Comparison of ENCODE assay signal across 9 cellular contexts in genomic region chr2:101704816-101705565, GRCh38. TPM values are rescaled to one million over a fixed set of nuclear protein-coding genes. Genes with fewer than 3 reads are reported as not detected.
DNase-seq lines count a peak whose midpoint lies in the region; ATAC-seq and TF ChIP-seq lines count a peak whose summit lies in the region.
"Had no signal": no experiment of that assay in that cellular context is flagged by ENCODE, and none has a peak within 500 bp of the region (broad histone marks: within the 10 kb centered on the region; RNA-seq: fewer than 3 reads in every experiment).

No MANE protein-coding gene starts in this region.

- 66 to 71% (median 67%) methylated on average over 3 of the region's 3 CpGs for WGBS in adrenal gland, 4 donors

- H3K9me3 Mint-ChIP-seq in activated T-cell treated with anti-CD3 and anti-CD28 coated beads, Interleukin-2, amount 50 U/mL, for 4 hours: no peaks in the 10 kb centered on the region
- H3K9me3 Mint-ChIP-seq in activated CD8-positive, alpha-beta T cell treated with anti-CD3 and anti-CD28 coated beads for 36 hours: no peaks in the 10 kb centered on the region
- H3K9me3 Mint-ChIP-seq in glutamatergic neuron (ENCODE audit: unreplicated experiment): peaks cover 13% of the 10 kb centered on the region
- peaks cover 5 to 9% of the 10 kb centered on the region in 2 donors for H3K9me3 Mint-ChIP-seq in stimulated activated naive CD8-positive, alpha-beta T cell treated with anti-CD3 and anti-CD28 coated beads, Interleukin-15, amount 100 ng/mL, for 72 hours

- intact Hi-C loops in activated CD8-positive, alpha-beta T cell treated with anti-CD3 and anti-CD28 coated beads for 36 hours (cut with micrococcal nuclease): loop anchor here (5.0 kb wide), 3 partner anchors 37 to 122 kb away; no protein-coding TSS in a partner anchor
- intact Hi-C loops in adrenal gland (cut with DNase I): no loop called here

- CTCF ChIA-PET in activated CD8-positive, alpha-beta T cell treated with anti-CD3 and anti-CD28 coated beads for 36 hours (lab: Charles Lee): interaction anchor here (0.5 to 1.9 kb wide), 8 partner anchors 13 to 363 kb away, joined by 3 to 5 read pairs (median 3); no protein-coding TSS in a partner anchor

- peaks cover 6 to 37% of the 10 kb centered on the region in 2 donors for H3K4me1 ChIP-seq in adrenal gland (replicated peaks in 1 of 2)
- H3K4me1 ChIP-seq: BE2C had no signal

- H3K36me3 ChIP-seq in adrenal gland (replicated peaks in 1 of 2): no peaks in the 10 kb centered on the region
- H3K36me3 ChIP-seq: BE2C had no signal

- no peaks in the 10 kb centered on the region for H3K9me3 ChIP-seq in adrenal gland (replicated peaks in 1 of 3)
- H3K9me3 ChIP-seq: BE2C had no signal

- ATAC-seq in activated T-cell treated with anti-CD3 and anti-CD28 coated beads, Interleukin-2, amount 50 U/mL, for 4 hours: peak; percentile 30 to 34
- peak; percentile 18 for ATAC-seq in activated CD8-positive, alpha-beta T cell treated with anti-CD3 and anti-CD28 coated beads for 36 hours
- peak; percentile 19 for ATAC-seq in stimulated activated naive CD8-positive, alpha-beta T cell treated with anti-CD3 and anti-CD28 coated beads, Interleukin-15, amount 100 ng/mL, for 72 hours
- ATAC-seq in GM18868 (IDR thresholded peaks at IDR 0.05; ENCODE audit: unreplicated experiment): no peak
- no peak for ATAC-seq in GM21390 (IDR thresholded peaks at IDR 0.05; ENCODE audit: unreplicated experiment)

- H3K36me3 Mint-ChIP-seq in activated T-cell treated with anti-CD3 and anti-CD28 coated beads, Interleukin-2, amount 50 U/mL, for 4 hours (ENCODE audit: insufficient read depth): peaks cover 19% of the 10 kb centered on the region
- peaks cover 21% of the 10 kb centered on the region for H3K36me3 Mint-ChIP-seq in activated CD8-positive, alpha-beta T cell treated with anti-CD3 and anti-CD28 coated beads for 36 hours (ENCODE audit: low read depth)
- H3K36me3 Mint-ChIP-seq in glutamatergic neuron (ENCODE audit: unreplicated experiment): no peaks in the 10 kb centered on the region

- no peaks in the 10 kb centered on the region for H3K27me3 Mint-ChIP-seq in activated T-cell treated with anti-CD3 and anti-CD28 coated beads, Interleukin-2, amount 50 U/mL, for 4 hours (ENCODE audit: low read depth)
- no peaks in the 10 kb centered on the region for H3K27me3 Mint-ChIP-seq in activated CD8-positive, alpha-beta T cell treated with anti-CD3 and anti-CD28 coated beads for 36 hours
- peaks cover 5% of the 10 kb centered on the region for H3K27me3 Mint-ChIP-seq in glutamatergic neuron (ENCODE audit: unreplicated experiment)
- H3K27me3 Mint-ChIP-seq in stimulated activated naive CD8-positive, alpha-beta T cell treated with anti-CD3 and anti-CD28 coated beads, Interleukin-15, amount 100 ng/mL, for 72 hours: no peaks in the 10 kb centered on the region

- H3K27me3 ChIP-seq in adrenal gland: no peaks in the 10 kb centered on the region
- H3K27me3 ChIP-seq: BE2C had no signal

- H3K4me1 Mint-ChIP-seq in activated T-cell treated with anti-CD3 and anti-CD28 coated beads, Interleukin-2, amount 50 U/mL, for 4 hours (ENCODE audit: low read depth): peaks cover 81% of the 10 kb centered on the region
- H3K4me1 Mint-ChIP-seq in activated CD8-positive, alpha-beta T cell treated with anti-CD3 and anti-CD28 coated beads for 36 hours (ENCODE audit: low read depth): peaks cover 72% of the 10 kb centered on the region
- peaks cover 50% of the 10 kb centered on the region for H3K4me1 Mint-ChIP-seq in glutamatergic neuron (ENCODE audit: low read depth, unreplicated experiment)
- peaks cover 78% of the 10 kb centered on the region for H3K4me1 Mint-ChIP-seq in stimulated activated naive CD8-positive, alpha-beta T cell treated with anti-CD3 and anti-CD28 coated beads, Interleukin-15, amount 100 ng/mL, for 72 hours

- no peak for TF ChIP-seq CTCF in activated CD8-positive, alpha-beta T cell treated with anti-CD3 and anti-CD28 coated beads for 36 hours (IDR thresholded peaks at IDR 0.05)
- TF ChIP-seq CTCF in glutamatergic neuron (IDR thresholded peaks at IDR 0.05; ENCODE audit: partially characterized antibody, unreplicated experiment) (no peak), adrenal gland (IDR thresholded peaks at IDR 0.05) (no peak)

- no peak for DNase-seq in activated T-cell treated with anti-CD3 and anti-CD28 coated beads, Interleukin-2, amount 50 U/mL, for 4 hours
- DNase-seq in activated T-cell treated with anti-CD3 and anti-CD28 coated beads for 4 hours: no peak
- no peak for DNase-seq in activated CD8-positive, alpha-beta T cell treated with anti-CD3 and anti-CD28 coated beads for 36 hours
- no peak for DNase-seq in glutamatergic neuron
- DNase-seq in stimulated activated naive CD8-positive, alpha-beta T cell treated with anti-CD3 and anti-CD28 coated beads, Interleukin-15, amount 100 ng/mL, for 72 hours: no peak
- DNase-seq in adrenal gland: no peak
- DNase-seq: BE2C had no signal

- H3K4me3 ChIP-seq in adrenal gland: no peak overlapping the region

- no peak overlapping the region for H3K4me3 Mint-ChIP-seq in activated T-cell treated with anti-CD3 and anti-CD28 coated beads, Interleukin-2, amount 50 U/mL, for 4 hours
- H3K4me3 Mint-ChIP-seq in activated CD8-positive, alpha-beta T cell treated with anti-CD3 and anti-CD28 coated beads for 36 hours: no peak overlapping the region
- H3K4me3 Mint-ChIP-seq in glutamatergic neuron (ENCODE audit: unreplicated experiment): peak overlapping the region; percentile 67
- H3K4me3 Mint-ChIP-seq in stimulated activated naive CD8-positive, alpha-beta T cell treated with anti-CD3 and anti-CD28 coated beads, Interleukin-15, amount 100 ng/mL, for 72 hours: peak overlapping the region; percentile 63 to 83

- no peak for TF ChIP-seq POLR2A in adrenal gland (IDR thresholded peaks at IDR 0.05)

- POLR2A ChIA-PET in activated CD8-positive, alpha-beta T cell treated with anti-CD3 and anti-CD28 coated beads for 36 hours (lab: Charles Lee): interaction anchor here (0.6 to 2.6 kb wide), 4 partner anchors 12 to 391 kb away, joined by 3 to 17 read pairs (median 4); no protein-coding TSS in a partner anchor

- peak overlapping the region; percentile 61 for H3K27ac Mint-ChIP-seq in activated CD8-positive, alpha-beta T cell treated with anti-CD3 and anti-CD28 coated beads for 36 hours
- H3K27ac Mint-ChIP-seq in glutamatergic neuron (ENCODE audit: unreplicated experiment): no peak overlapping the region
- peak overlapping the region; percentile 92 to 96 for H3K27ac Mint-ChIP-seq in stimulated activated naive CD8-positive, alpha-beta T cell treated with anti-CD3 and anti-CD28 coated beads, Interleukin-15, amount 100 ng/mL, for 72 hours

- no peak overlapping the region for H3K27ac ChIP-seq in adrenal gland

RNA-seq across cellular contexts. Expression of gene MAP4K4, which starts 7.5 kb away (rescaled TPM):
- 10 to 100 TPM; 30.7 to 36.9 (median 34.7) TPM for total RNA-seq in activated T-cell treated with anti-CD3 and anti-CD28 coated beads, Interleukin-2, amount 50 U/mL, for 4 hours
- 10 to 100 TPM; 26.3 to 27.3 TPM for total RNA-seq in activated CD8-positive, alpha-beta T cell treated with anti-CD3 and anti-CD28 coated beads for 36 hours
- total RNA-seq in glutamatergic neuron (ENCODE audit: unreplicated experiment) (756 TPM), adrenal gland (10 to 100 TPM; 11.6 to 29.4 (median 22.9) TPM)
- polyA plus RNA-seq in adrenal gland: 10 to 100 TPM in 2 of 3 donors, 1 to 10 TPM in 1; 8.7 to 17.1 (median 15.9) TPM

Comparison
In these comparisons a context has a peak if more than half of its experiments do, and no peak if none do; other contexts are left out.
1. ATAC-seq: peak in activated T-cell treated with anti-CD3 and anti-CD28 coated beads, Interleukin-2, amount 50 U/mL, for 4 hours (2 of 2), activated CD8-positive, alpha-beta T cell treated with anti-CD3 and anti-CD28 coated beads for 36 hours (single experiment) and stimulated activated naive CD8-positive, alpha-beta T cell treated with anti-CD3 and anti-CD28 coated beads, Interleukin-15, amount 100 ng/mL, for 72 hours (single experiment); none in GM18868 (single experiment) and GM21390 (single experiment).
2. H3K4me3 Mint-ChIP-seq: peak in glutamatergic neuron (single experiment) and stimulated activated naive CD8-positive, alpha-beta T cell treated with anti-CD3 and anti-CD28 coated beads, Interleukin-15, amount 100 ng/mL, for 72 hours (2 of 2); none in activated T-cell treated with anti-CD3 and anti-CD28 coated beads, Interleukin-2, amount 50 U/mL, for 4 hours (single experiment) and activated CD8-positive, alpha-beta T cell treated with anti-CD3 and anti-CD28 coated beads for 36 hours (single experiment).
3. RNA of gene MAP4K4, which starts 7.5 kb away (total RNA-seq): 756 TPM in glutamatergic neuron (single experiment); 30.7 to 36.9 TPM in activated T-cell treated with anti-CD3 and anti-CD28 coated beads, Interleukin-2, amount 50 U/mL, for 4 hours, 26.3 to 27.3 TPM in activated CD8-positive, alpha-beta T cell treated with anti-CD3 and anti-CD28 coated beads for 36 hours and 11.6 to 29.4 TPM in adrenal gland; every median in the first group is over 10 times any median in the second.